In genomic region chr4:85737254-85737653, GRCh38 we compare ENCODE assay signal across 22 cellular contexts.
DNase-seq lines count a peak whose midpoint lies in the region; ATAC-seq lines count a peak whose summit lies in the region.
"Had no signal": no experiment of that assay in that cellular context is flagged by ENCODE, and none has a peak within 500 bp of the region (broad histone marks: within the 10 kb centered on the region; RNA-seq: fewer than 3 reads in every experiment).

No MANE protein-coding gene starts in this region.

- no peaks in the 10 kb centered on the region for H3K36me3 ChIP-seq in muscle layer of duodenum (ENCODE audit: control insufficient read depth in 1 of 2, insufficient read depth in 2 of 2, low read length in 2 of 2)

- H3K27ac Mint-ChIP-seq in activated T-cell treated with anti-CD3 and anti-CD28 coated beads, Interleukin-2, amount 50 U/mL, for 72 hours: no peak overlapping the region

- no peaks in the 10 kb centered on the region for H3K4me1 Mint-ChIP-seq in activated T-cell treated with anti-CD3 and anti-CD28 coated beads, Interleukin-2, amount 50 U/mL, for 72 hours (ENCODE audit: low read depth)

- H3K27ac ChIP-seq in muscle layer of duodenum (ENCODE audit: low read length) (peak overlapping the region; percentile 22), substantia nigra (ENCODE audit: low read depth, low read length, poor library complexity, severe bottlenecking) (peak overlapping the region; percentile 9)
- H3K27ac ChIP-seq: HL-60, RWPE1 had no signal

- H3K27me3 ChIP-seq in muscle layer of duodenum (ENCODE audit: low read depth, low read length): no peaks in the 10 kb centered on the region

- no peaks in the 10 kb centered on the region for H3K4me1 ChIP-seq in muscle layer of duodenum (ENCODE audit: control insufficient read depth in 1 of 2, insufficient read depth in 2 of 2, low read length in 2 of 2)
- H3K4me1 ChIP-seq: Caco-2 had no signal

- H3K4me3 ChIP-seq in muscle layer of duodenum (ENCODE audit: low read depth in 1 of 2, low read length in 2 of 2): no peak overlapping the region
- H3K4me3 ChIP-seq: GM12878 had no signal

- ATAC-seq in GM21526 (IDR thresholded peaks at IDR 0.05; ENCODE audit: low FRiP score, unreplicated experiment) (no peak), GM21381 (IDR thresholded peaks at IDR 0.05; ENCODE audit: unreplicated experiment) (no peak)
- ATAC-seq in activated T-cell treated with anti-CD3 and anti-CD28 coated beads, Interleukin-2, amount 50 U/mL, for 72 hours (replicated peaks in 1 of 2): no peak
- ATAC-seq: GM12878 had no signal

- no peak overlapping the region for H3K4me3 Mint-ChIP-seq in activated T-cell treated with anti-CD3 and anti-CD28 coated beads, Interleukin-2, amount 50 U/mL, for 72 hours

- peak; percentile 14 for DNase-seq in DMS153 treated with DMSO at 0.1 percent for 48 hours (lab: John Stamatoyannopoulos, UW; ENCODE audit: unreplicated experiment)
- peak; percentile 44 for DNase-seq in SK-MEL-5 (ENCODE audit: low read depth, low spot score)
- peak in 1 of 49 donors; percentile 10 for DNase-seq in substantia nigra (lab: John Stamatoyannopoulos, UW)
- DNase-seq in activated T-cell treated with anti-CD3 and anti-CD28 coated beads, Interleukin-2, amount 50 U/mL, for 72 hours: no peak
- DNase-seq: ACHN, Caco-2, GF-D8, Karpas-422, MM.1S, NCI-H1092, NCI-H1694, NCI-H2081 treated with DMSO at 0.1 percent for 48 hours, NCI-H510A, NCI-H774, SIG-M5, T-helper 1 cell had no signal

- H3K9me3 ChIP-seq in muscle layer of duodenum (ENCODE audit: control insufficient read depth in 1 of 2, low read length in 2 of 2): no peaks in the 10 kb centered on the region
- H3K9me3 ChIP-seq: Caco-2 had no signal

- H3K27me3 Mint-ChIP-seq in activated T-cell treated with anti-CD3 and anti-CD28 coated beads, Interleukin-2, amount 50 U/mL, for 72 hours (ENCODE audit: low read depth): no peaks in the 10 kb centered on the region

- in situ Hi-C loops in SK-MEL-5 (cut with HindIII; ENCODE audit: low pct_unique_long_range_greater_than_20kb, low sequenced_read_pairs): no loop called here

- H3K9me3 Mint-ChIP-seq in activated T-cell treated with anti-CD3 and anti-CD28 coated beads, Interleukin-2, amount 50 U/mL, for 72 hours: peaks cover 4 to 14% of the 10 kb centered on the region in 2 donors

- H3K36me3 Mint-ChIP-seq in activated T-cell treated with anti-CD3 and anti-CD28 coated beads, Interleukin-2, amount 50 U/mL, for 72 hours (ENCODE audit: insufficient read depth in 2 of 2): peaks cover 0 to 1% of the 10 kb centered on the region in 2 donors

Comparison
In these comparisons a context has a peak if more than half of its experiments do, and no peak if none do; other contexts are left out.
1. DNase-seq: peak in DMS153 treated with DMSO at 0.1 percent for 48 hours (single experiment) and SK-MEL-5 (single experiment); none in activated T-cell treated with anti-CD3 and anti-CD28 coated beads, Interleukin-2, amount 50 U/mL, for 72 hours (0 of 2).